1 cellular context compared by ENCODE assay signal in genomic region chr1:154557939-154558609, GRCh38.
TF ChIP-seq lines count a peak whose summit lies in the region.

No MANE protein-coding gene starts in this region.

TF ChIP-seq in HepG2, 621 proteins besides CTCF, POLR2A, EP300 and RAD21 (continues in another document):
- TF ChIP-seq MIER3 (CRISPR knock-in tag; IDR thresholded peaks at IDR 0.05; ENCODE audit: borderline replicate concordance): no peak
- no peak for TF ChIP-seq NAIF1 (CRISPR knock-in tag; IDR thresholded peaks at IDR 0.05; ENCODE audit: borderline replicate concordance)
- TF ChIP-seq TRAFD1 (CRISPR knock-in tag; IDR thresholded peaks at IDR 0.05; ENCODE audit: borderline replicate concordance): no peak
- TF ChIP-seq GRHL1 (CRISPR knock-in tag; conservative IDR thresholded peaks at IDR 0.05): no peak
- no peak for TF ChIP-seq PREB (CRISPR knock-in tag; IDR thresholded peaks at IDR 0.05)
- 0 out of 2 replicates have a peak, but pooled peaks have one; percentile 34 for TF ChIP-seq ZBTB43 (CRISPR knock-in tag; conservative IDR thresholded peaks at IDR 0.05)
- TF ChIP-seq ZNF687 (CRISPR knock-in tag; IDR thresholded peaks at IDR 0.05): no peak
- no peak for TF ChIP-seq AGO1 (IDR thresholded peaks at IDR 0.05; ENCODE audit: low read depth, low read length, poor library complexity, severe bottlenecking)
- no peak for TF ChIP-seq ZNF720 (CRISPR knock-in tag; IDR thresholded peaks at IDR 0.05)
- no peak for TF ChIP-seq SMYD3 (CRISPR knock-in tag; IDR thresholded peaks at IDR 0.05)
- no peak for TF ChIP-seq LBX2 (CRISPR knock-in tag; IDR thresholded peaks at IDR 0.05; ENCODE audit: borderline replicate concordance)
- TF ChIP-seq ZNF335 (CRISPR knock-in tag; IDR thresholded peaks at IDR 0.05): no peak
- no peak; the same call in none of the 2 replicates for TF ChIP-seq PHF8 (CRISPR knock-in tag; IDR thresholded peaks at IDR 0.05)
- TF ChIP-seq ZNF766 (CRISPR knock-in tag; IDR thresholded peaks at IDR 0.05; ENCODE audit: borderline replicate concordance): no peak
- no peak for TF ChIP-seq SOX13 (IDR thresholded peaks at IDR 0.05)
- TF ChIP-seq SOX13 (CRISPR knock-in tag; conservative IDR thresholded peaks at IDR 0.05 in 1 of 2, IDR thresholded peaks at IDR 0.05 in 1 of 2): no peak
- no peak for TF ChIP-seq ZNF550 (CRISPR knock-in tag; IDR thresholded peaks at IDR 0.05; ENCODE audit: borderline replicate concordance)
- no peak for TF ChIP-seq ZC3H4 (CRISPR knock-in tag; IDR thresholded peaks at IDR 0.05; ENCODE audit: borderline replicate concordance)
- TF ChIP-seq HOXA3 (CRISPR knock-in tag; IDR thresholded peaks at IDR 0.05): no peak
- no peak for TF ChIP-seq RFX1 (IDR thresholded peaks at IDR 0.05)
- TF ChIP-seq ZNF597 (CRISPR knock-in tag; IDR thresholded peaks at IDR 0.05): no peak
- TF ChIP-seq TCF7 (IDR thresholded peaks at IDR 0.05; ENCODE audit: low read depth): no peak
- TF ChIP-seq WIZ (CRISPR knock-in tag; IDR thresholded peaks at IDR 0.05): no peak
- TF ChIP-seq NCOA5 (CRISPR knock-in tag; IDR thresholded peaks at IDR 0.05): no peak
- TF ChIP-seq ELF1 (CRISPR knock-in tag; IDR thresholded peaks at IDR 0.05): peak; percentile 49; the same call in 1 of the 2 replicates
- no peak for TF ChIP-seq JUNB (CRISPR knock-in tag; IDR thresholded peaks at IDR 0.05; ENCODE audit: borderline replicate concordance)
- TF ChIP-seq NFIC (IDR thresholded peaks at IDR 0.05; ENCODE audit: low read length): no peak
- no peak for TF ChIP-seq RFX3 (CRISPR knock-in tag; IDR thresholded peaks at IDR 0.05)
- no peak for TF ChIP-seq TFDP1 (CRISPR knock-in tag; IDR thresholded peaks at IDR 0.05; ENCODE audit: borderline replicate concordance)
- no peak for TF ChIP-seq TRIM24 (CRISPR knock-in tag; IDR thresholded peaks at IDR 0.05)
- TF ChIP-seq MTF2 (CRISPR knock-in tag; IDR thresholded peaks at IDR 0.05; ENCODE audit: borderline replicate concordance): 0 out of 2 replicates have a peak, but pooled peaks have one; percentile 21
- TF ChIP-seq ZGPAT (CRISPR knock-in tag; IDR thresholded peaks at IDR 0.05): no peak
- TF ChIP-seq ZNF770 (CRISPR knock-in tag; IDR thresholded peaks at IDR 0.05): no peak
- peak; percentile 56; the same call in 1 of the 2 replicates for TF ChIP-seq ZNF740 (CRISPR knock-in tag; IDR thresholded peaks at IDR 0.05)
- no peak for TF ChIP-seq RAD51 (IDR thresholded peaks at IDR 0.05; ENCODE audit: borderline replicate concordance)
- no peak for TF ChIP-seq MAF1 (CRISPR knock-in tag; IDR thresholded peaks at IDR 0.05; ENCODE audit: borderline replicate concordance)
- no peak for TF ChIP-seq SOX6 (IDR thresholded peaks at IDR 0.05)
- TF ChIP-seq SOX6 (CRISPR knock-in tag; IDR thresholded peaks at IDR 0.05): no peak
- no peak for TF ChIP-seq ZNF879 (CRISPR knock-in tag; IDR thresholded peaks at IDR 0.05)
- TF ChIP-seq TEAD3 (CRISPR knock-in tag; optimal IDR thresholded peaks at IDR 0.05; ENCODE audit: borderline replicate concordance): no peak
- no peak for TF ChIP-seq ZNF253 (CRISPR knock-in tag; IDR thresholded peaks at IDR 0.05; ENCODE audit: borderline replicate concordance)
- 0 out of 2 replicates have a peak, but pooled peaks have one; percentile 14 for TF ChIP-seq ELF4 (CRISPR knock-in tag; IDR thresholded peaks at IDR 0.05; ENCODE audit: borderline replicate concordance)
- TF ChIP-seq PATZ1 (CRISPR knock-in tag; IDR thresholded peaks at IDR 0.05): peak; percentile 58
- TF ChIP-seq MED1 (CRISPR knock-in tag; IDR thresholded peaks at IDR 0.05): no peak
- no peak for TF ChIP-seq ZBTB38 (CRISPR knock-in tag; IDR thresholded peaks at IDR 0.05)
- TF ChIP-seq ZNF34 (CRISPR knock-in tag; IDR thresholded peaks at IDR 0.05; ENCODE audit: borderline replicate concordance): no peak
- TF ChIP-seq HNF4G (IDR thresholded peaks at IDR 0.05; ENCODE audit: borderline replicate concordance, low read depth, low read length): no peak
- TF ChIP-seq HNF4G (CRISPR knock-in tag; IDR thresholded peaks at IDR 0.05; ENCODE audit: borderline replicate concordance, low read depth): no peak
